4 cellular contexts compared by ENCODE assay signal in genomic region chr7:73617520-73617919, GRCh38. TPM values are rescaled to one million over a fixed set of nuclear protein-coding genes. Genes with fewer than 3 reads are reported as not detected.
"Had no signal": no experiment of that assay in that cellular context is flagged by ENCODE, and none has a peak within 500 bp of the region (broad histone marks: within the 10 kb centered on the region; RNA-seq: fewer than 3 reads in every experiment).

No MANE protein-coding gene starts in this region.

RNA-seq across cellular contexts. Expression of gene MLXIPL, which starts 6.8 kb away (rescaled TPM):
- total RNA-seq: naive thymus-derived CD4-positive, alpha-beta T cell; natural killer cell; pulmonary artery endothelial cell; smooth muscle cell had no signal
- polyA plus RNA-seq: naive thymus-derived CD4-positive, alpha-beta T cell; smooth muscle cell had no signal

RNA-seq across cellular contexts. Expression of gene VPS37D, which starts 50.1 kb away (rescaled TPM):
- polyA plus RNA-seq: naive thymus-derived CD4-positive, alpha-beta T cell had no signal
